ENCODE assay signal across 7 cellular contexts in genomic region chr1:165376811-165377153, GRCh38.
A peak's percentile ranks its signal among the peaks of the same experiment; 100 is the strongest.
DNase-seq lines count a peak whose midpoint lies in the region; ATAC-seq and TF ChIP-seq lines count a peak whose summit lies in the region.

No MANE protein-coding gene starts in this region.

- ATAC-seq in GM21717 (IDR thresholded peaks at IDR 0.05; ENCODE audit: unreplicated experiment) (peak; percentile 13), GM19397 (IDR thresholded peaks at IDR 0.05; ENCODE audit: unreplicated experiment) (no peak)
- ATAC-seq in stimulated activated naive B cell treated with anti-CD40 and anti-IgM and Interleukin-4, amounts not matched to agents 10 μg/mL and 1 μg/mL and 100 μg/mL, for 72 hours (replicated peaks) = no peak

- no peak overlapping the region for H3K27ac ChIP-seq in iPS DF 6.9 (ENCODE audit: low read length)

- no peaks in the 10 kb centered on the region for H3K9me3 Mint-ChIP-seq in stimulated activated naive B cell treated with anti-CD40 and anti-IgM and Interleukin-4, amounts not matched to agents 10 μg/mL and 1 μg/mL and 100 μg/mL, for 72 hours

- WGBS in iPS DF 6.9 (ENCODE audit: insufficient coverage, insufficient read length) = no CpG with 5 or more reads among the region's 10 CpGs

- peaks cover 2% of the 10 kb centered on the region; the same call in 1 of the 2 replicates for H3K4me1 ChIP-seq in iPS DF 6.9 (ENCODE audit: control insufficient read depth, insufficient read depth, low read length)

- no peaks in the 10 kb centered on the region for H3K9me3 ChIP-seq in iPS DF 6.9 (ENCODE audit: control insufficient read depth, insufficient read depth, low read length)

- no peaks in the 10 kb centered on the region for H3K36me3 ChIP-seq in iPS DF 6.9 (ENCODE audit: control insufficient read depth, insufficient read depth, low read length)

- peaks cover 5% of the 10 kb centered on the region; the same call in 1 of the 2 replicates for H3K27me3 ChIP-seq in iPS DF 6.9 (ENCODE audit: control insufficient read depth, insufficient read depth, low read length)

- H3K4me3 ChIP-seq in WI38 (ENCODE audit: low read depth, low read length) (peak overlapping the region; percentile 32), iPS DF 6.9 (ENCODE audit: low read length) (peak overlapping the region; percentile 38; the same call in 1 of the 2 replicates)

- TF ChIP-seq CTCF in WI38 (IDR thresholded peaks at IDR 0.05; ENCODE audit: low read depth, low read length) (no peak), GM13977 (IDR thresholded peaks at IDR 0.05; ENCODE audit: extremely low read depth, insufficient read depth, missing control alignments) (no peak)

- H3K4me3 Mint-ChIP-seq in stimulated activated naive B cell treated with anti-CD40 and anti-IgM and Interleukin-4, amounts not matched to agents 10 μg/mL and 1 μg/mL and 100 μg/mL, for 72 hours = peak overlapping the region; percentile 68 to 71

- peaks cover 60 to 64% of the 10 kb centered on the region in 2 donors for H3K27me3 Mint-ChIP-seq in stimulated activated naive B cell treated with anti-CD40 and anti-IgM and Interleukin-4, amounts not matched to agents 10 μg/mL and 1 μg/mL and 100 μg/mL, for 72 hours

- peak overlapping the region; percentile 32 for H3K27ac Mint-ChIP-seq in stimulated activated naive B cell treated with anti-CD40 and anti-IgM and Interleukin-4, amounts not matched to agents 10 μg/mL and 1 μg/mL and 100 μg/mL, for 72 hours

- H3K36me3 Mint-ChIP-seq in stimulated activated naive B cell treated with anti-CD40 and anti-IgM and Interleukin-4, amounts not matched to agents 10 μg/mL and 1 μg/mL and 100 μg/mL, for 72 hours = no peaks in the 10 kb centered on the region

- DNase-seq in iPS DF 6.9 (ENCODE audit: low read depth, low spot score) (no peak), KBM-7 (no peak), GM13977 (ENCODE audit: low spot score) (no peak)
- DNase-seq in stimulated activated naive B cell treated with anti-CD40 and anti-IgM and Interleukin-4, amounts not matched to agents 10 μg/mL and 1 μg/mL and 100 μg/mL, for 72 hours = no peak

- in situ Hi-C loops in KBM-7 (cut with MboI; ENCODE audit: low pct_unique_long_range_greater_than_20kb, low sequenced_read_pairs) = loop anchor here (25.0 kb wide), 1 partner anchor 536 kb away; no protein-coding TSS in a partner anchor
- in situ Hi-C loops in GM13977 (cut with MboI; ENCODE audit: low pct_unique_long_range_greater_than_20kb, low sequenced_read_pairs, unreplicated experiment) = loop anchor here (25.0 kb wide), 3 partner anchors 336 to 1111 kb away; no protein-coding TSS in a partner anchor

- H3K4me1 Mint-ChIP-seq in stimulated activated naive B cell treated with anti-CD40 and anti-IgM and Interleukin-4, amounts not matched to agents 10 μg/mL and 1 μg/mL and 100 μg/mL, for 72 hours = peaks cover 10 to 16% of the 10 kb centered on the region in 2 donors
